30 cellular contexts compared by ENCODE assay signal in the genomic region with DNA sequence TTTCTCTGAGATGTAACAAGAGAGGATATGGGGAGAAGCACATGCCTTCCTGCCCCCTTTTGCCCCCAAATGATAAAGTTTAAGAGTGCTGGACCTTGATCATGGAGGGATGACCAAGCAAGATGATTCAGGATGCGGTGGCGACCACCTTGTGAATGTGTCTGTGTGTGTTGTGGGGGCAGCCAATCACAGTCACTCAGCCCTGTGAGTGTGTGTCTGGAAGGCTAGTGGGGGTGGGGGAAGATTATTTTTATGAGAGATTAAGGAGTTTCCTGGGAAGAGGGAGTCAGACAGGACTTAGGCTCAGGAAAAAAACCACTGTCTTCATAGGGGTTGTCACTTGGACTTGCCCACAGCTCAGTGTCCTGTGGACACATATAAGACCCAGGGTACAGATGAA. TPM values are rescaled to one million over a fixed set of nuclear protein-coding genes. Genes with fewer than 3 reads are reported as not detected.
DNase-seq lines count a peak whose midpoint lies in the region; ATAC-seq, FAIRE-seq and TF ChIP-seq lines count a peak whose summit lies in the region.
"Had no signal": no experiment of that assay in that cellular context is flagged by ENCODE, and none has a peak within 500 bp of the region (broad histone marks: within the 10 kb centered on the region; RNA-seq: fewer than 3 reads in every experiment).

No MANE protein-coding gene starts in this region.

- H3K4me2 ChIP-seq in GM23248 (ENCODE audit: unreplicated experiment) (peak overlapping the region; percentile 45), endothelial cell of umbilical vein (ENCODE audit: insufficient read depth, low read length) (peak overlapping the region; percentile 22), smooth muscle cell (peak overlapping the region; percentile 77)

- H3K9me3 ChIP-seq in GM23248 (ENCODE audit: low read depth) (no peaks in the 10 kb centered on the region), endothelial cell of umbilical vein (replicated peaks; ENCODE audit: control insufficient read depth, insufficient read depth, low read length) (no peaks in the 10 kb centered on the region), smooth muscle cell (replicated peaks; ENCODE audit: low read depth) (no peaks in the 10 kb centered on the region), small intestine (ENCODE audit: control insufficient read depth, low read depth) (no peaks in the 10 kb centered on the region)
- H3K9me3 ChIP-seq in CD4-positive, alpha-beta T cell (ENCODE audit: control insufficient read depth, low read length), result no peaks in the 10 kb centered on the region
- H3K9me3 ChIP-seq: neutrophil, psoas muscle, SJCRH30 had no signal

- H3K9ac ChIP-seq in GM23248, result 0 out of 2 replicates have a peak overlapping the region, but pooled peaks have one; percentile 17
- peak overlapping the region; percentile 46 for H3K9ac ChIP-seq in endothelial cell of umbilical vein (replicated peaks; ENCODE audit: extremely low read depth, insufficient read depth, low read length)
- peak overlapping the region; percentile 88 for H3K9ac ChIP-seq in smooth muscle cell (ENCODE audit: low read depth)

- no peaks in the 10 kb centered on the region for H3K79me2 ChIP-seq in GM23248 (ENCODE audit: insufficient read depth)
- no peaks in the 10 kb centered on the region for H3K79me2 ChIP-seq in endothelial cell of umbilical vein (ENCODE audit: control insufficient read depth, insufficient read depth, low read length)
- no peaks in the 10 kb centered on the region for H3K79me2 ChIP-seq in smooth muscle cell (ENCODE audit: low read depth)

- CTCF ChIA-PET in endothelial cell of umbilical vein (lab: Charles Lee), result no interaction called here
- CTCF ChIA-PET in CD4-positive, alpha-beta T cell (lab: Charles Lee), result no interaction called here

- peaks cover 25% of the 10 kb centered on the region for H3F3A ChIP-seq in GM23248 (ENCODE audit: insufficient read depth)
- H3F3A ChIP-seq in smooth muscle cell (ENCODE audit: low read depth), result peaks cover 8% of the 10 kb centered on the region

- no peak overlapping the region for H3K4me3 Mint-ChIP-seq in CD4-positive, alpha-beta T cell
- H3K4me3 Mint-ChIP-seq: activated naive CD8-positive, alpha-beta T cell; central memory CD8-positive, alpha-beta T cell had no signal

- peak overlapping the region; percentile 23; the same call in 1 of the 2 replicates for H2AFZ ChIP-seq in GM23248
- H2AFZ ChIP-seq in endothelial cell of umbilical vein (ENCODE audit: low read depth, low read length), result peak overlapping the region; percentile 47
- H2AFZ ChIP-seq in smooth muscle cell (ENCODE audit: low read depth), result no peak overlapping the region

- dilution Hi-C loops in endothelial cell of umbilical vein (cut with MboI; ENCODE audit: extremely low pct_ligation_motif_present, low sequenced_read_pairs), result no loop called here

- DNase-seq in GM23248 (peak; percentile 67), RPMI7951 (ENCODE audit: low read depth) (peak; percentile 37), endothelial cell of umbilical vein (ENCODE audit: low read depth, low spot score) (peak; percentile 38), smooth muscle cell (lab: John Stamatoyannopoulos, UW; ENCODE audit: unreplicated experiment) (no peak), small intestine (no peak)
- no peak for DNase-seq in CD4-positive, alpha-beta T cell
- DNase-seq: activated CD4-positive, alpha-beta T cell treated with anti-CD3 and anti-CD28 coated beads, Interleukin-2, amount 50 U/mL, for 48 hours; activated CD8-positive, alpha-beta memory T cell treated with anti-CD3 and anti-CD28 coated beads, Interleukin-2, amount 50 U/mL, for 48 hours; aorta; GOT3; NCI-H1048; NCI-H1694 treated with DMSO at 0.1 percent for 48 hours; NCI-H2171 treated with DMSO at 0.1 percent for 48 hours; NCI-H524; psoas muscle; SJCRH30; stimulated activated CD8-positive, alpha-beta memory T cell treated with anti-CD3 and anti-CD28 coated beads, Interleukin-4, amount 100 ng/mL, for 48 hours; T-helper 1 cell had no signal

- WGBS in GM23248 (ENCODE audit: low coverage in 1 of 2, low lambda C conversion rate in 2 of 2, missing lambda C conversion rate in 2 of 2), 2 experiments, result 0 to 2% methylated on average over 2 of the region's 2 CpGs
- WGBS in smooth muscle cell (ENCODE audit: low lambda C conversion rate), result 56% methylated on average over 2 of the region's 2 CpGs
- 93 to 97% (median 96%) methylated on average over 2 of the region's 2 CpGs for WGBS in small intestine, 3 donors

- H3K36me3 ChIP-seq in GM23248 (ENCODE audit: low read depth) (no peaks in the 10 kb centered on the region), endothelial cell of umbilical vein (ENCODE audit: control insufficient read depth in 2 of 2, extremely low read depth in 1 of 2, insufficient read depth in 2 of 2, low read length in 2 of 2) (no peaks in the 10 kb centered on the region), smooth muscle cell (ENCODE audit: low read depth) (no peaks in the 10 kb centered on the region), small intestine (ENCODE audit: control insufficient read depth in 2 of 2, insufficient read depth in 2 of 2, low read length in 2 of 2) (no peaks in the 10 kb centered on the region)
- H3K36me3 ChIP-seq: neutrophil, SJCRH30 had no signal

- no peaks in the 10 kb centered on the region for H3K9me1 ChIP-seq in endothelial cell of umbilical vein (replicated peaks; ENCODE audit: control insufficient read depth, extremely low read depth, insufficient read depth, low read length)

- ATAC-seq in GM19035 (IDR thresholded peaks at IDR 0.05; ENCODE audit: unreplicated experiment), result no peak
- no peak for ATAC-seq in CD4-positive, alpha-beta T cell (ENCODE audit: poor library complexity)
- ATAC-seq: activated CD4-positive, CD25-positive, alpha-beta regulatory T cell treated with anti-CD3 and anti-CD28 coated beads, Interleukin-2, amount 50 U/mL, for 24 hours; Panc1 had no signal

- no peaks in the 10 kb centered on the region for H3K36me3 Mint-ChIP-seq in CD4-positive, alpha-beta T cell (ENCODE audit: low read depth)
- H3K36me3 Mint-ChIP-seq: activated naive CD8-positive, alpha-beta T cell had no signal

- no peaks in the 10 kb centered on the region for H3K4me1 Mint-ChIP-seq in CD4-positive, alpha-beta T cell (ENCODE audit: low read depth)
- H3K4me1 Mint-ChIP-seq: central memory CD8-positive, alpha-beta T cell had no signal

- no peak overlapping the region for H3K27ac Mint-ChIP-seq in CD4-positive, alpha-beta T cell
- H3K27ac Mint-ChIP-seq: activated naive CD8-positive, alpha-beta T cell; activated T-helper 2 cell treated with anti-CD3 and anti-CD28 coated beads, Interferon-gamma antibody, Interleukin-2, Interleukin-4, amounts not matched to agents 10 μg/mL and 5 μg/mL and 100 μg/mL, durations not matched to agents 14 hours and 24 hours and 36 hours had no signal

- H4K20me1 ChIP-seq in GM23248 (ENCODE audit: insufficient read depth), result no peaks in the 10 kb centered on the region
- no peaks in the 10 kb centered on the region for H4K20me1 ChIP-seq in endothelial cell of umbilical vein (replicated peaks; ENCODE audit: control insufficient read depth, extremely low read depth, insufficient read depth, low read length)
- H4K20me1 ChIP-seq in smooth muscle cell (ENCODE audit: low read depth), result no peaks in the 10 kb centered on the region

- peak overlapping the region; percentile 66 for H3K27ac ChIP-seq in GM23248
- H3K27ac ChIP-seq in endothelial cell of umbilical vein (ENCODE audit: insufficient read depth, low read depth, low read length), result peak overlapping the region; percentile 82
- peak overlapping the region; percentile 97 for H3K27ac ChIP-seq in smooth muscle cell (ENCODE audit: low read depth)
- no peak overlapping the region for H3K27ac ChIP-seq in CD4-positive, alpha-beta T cell (ENCODE audit: low read depth, low read length)
- no peak overlapping the region for H3K27ac ChIP-seq in small intestine (ENCODE audit: low read depth in 1 of 2, low read length in 1 of 2)
- H3K27ac ChIP-seq: neutrophil, psoas muscle, SJCRH30 had no signal

- in situ Hi-C loops in GM23248 (cut with MboI), result no loop called here

- no TSS peak for BruUV-seq in endothelial cell of umbilical vein (replicated peaks; lab: Mats Ljungman, UMichigan)

- intact Hi-C loops in endothelial cell of umbilical vein (cut with micrococcal nuclease), result loop anchor here (1.0 kb wide), 1 partner anchor 139 kb away; no protein-coding TSS in a partner anchor
- intact Hi-C loops in CD4-positive, alpha-beta T cell (cut with DNase I, micrococcal nuclease), result no loop called here

- no peak for TF ChIP-seq POLR2A in endothelial cell of umbilical vein (IDR thresholded peaks at IDR 0.05; ENCODE audit: low read depth, low read length)

- H3K27me3 ChIP-seq in GM23248 (replicated peaks; ENCODE audit: insufficient read depth) (no peaks in the 10 kb centered on the region), endothelial cell of umbilical vein (ENCODE audit: control insufficient read depth in 2 of 2, insufficient read depth in 2 of 2, low read length in 2 of 2) (no peaks in the 10 kb centered on the region), smooth muscle cell (ENCODE audit: low read depth) (no peaks in the 10 kb centered on the region), small intestine (ENCODE audit: control insufficient read depth in 2 of 2, insufficient read depth in 2 of 2, low read length in 2 of 2) (no peaks in the 10 kb centered on the region)
- no peaks in the 10 kb centered on the region for H3K27me3 ChIP-seq in CD4-positive, alpha-beta T cell (ENCODE audit: control insufficient read depth, insufficient read depth, low read length)
- H3K27me3 ChIP-seq: neutrophil had no signal

- H3K4me3 ChIP-seq in GM23248 (0 out of 2 replicates have a peak overlapping the region, but pooled peaks have one; percentile 4), endothelial cell of umbilical vein (replicated peaks in 1 of 3; ENCODE audit: insufficient read depth in 1 of 3, low read depth in 1 of 3, low read length in 3 of 3) (no peak overlapping the region), smooth muscle cell (no peak overlapping the region), small intestine (ENCODE audit: low read depth in 1 of 2, low read length in 2 of 2) (no peak overlapping the region)
- H3K4me3 ChIP-seq: psoas muscle, SJCRH30 had no signal

- H3K9me2 ChIP-seq in GM23248 (ENCODE audit: insufficient read depth), result no peaks in the 10 kb centered on the region

- POLR2A ChIA-PET in endothelial cell of umbilical vein (lab: Charles Lee), result no interaction called here
- POLR2A ChIA-PET in CD4-positive, alpha-beta T cell (lab: Charles Lee), result no interaction called here

- TF ChIP-seq CTCF in endothelial cell of umbilical vein (IDR thresholded peaks at IDR 0.05; ENCODE audit: extremely low read depth in 1 of 2, insufficient read depth in 1 of 2, low read depth in 1 of 2, low read length in 2 of 2) (no peak), smooth muscle cell (IDR thresholded peaks at IDR 0.05; ENCODE audit: borderline replicate concordance, insufficient read depth, poor library complexity, severe bottlenecking) (no peak)
- TF ChIP-seq CTCF in CD4-positive, alpha-beta T cell (IDR thresholded peaks at IDR 0.05), result no peak

- FAIRE-seq in endothelial cell of umbilical vein (lab: Jason Lieb, UNC) (no peak), small intestine (lab: Jason Lieb, UNC) (no peak)
- FAIRE-seq: D721Med, GM12892, islet of Langerhans had no signal

- H3K27me3 Mint-ChIP-seq in CD4-positive, alpha-beta T cell, result no peaks in the 10 kb centered on the region
- H3K27me3 Mint-ChIP-seq: activated naive CD8-positive, alpha-beta T cell had no signal

- no peaks in the 10 kb centered on the region for H3K9me3 Mint-ChIP-seq in CD4-positive, alpha-beta T cell
- H3K9me3 Mint-ChIP-seq: activated T-helper 2 cell treated with anti-CD3 and anti-CD28 coated beads, Interferon-gamma antibody, Interleukin-2, Interleukin-4, amounts not matched to agents 10 μg/mL and 5 μg/mL and 100 μg/mL, durations not matched to agents 14 hours and 24 hours and 36 hours had no signal

- peaks cover 38% of the 10 kb centered on the region for H3K4me1 ChIP-seq in GM23248 (ENCODE audit: insufficient read depth)
- peaks cover 17% of the 10 kb centered on the region for H3K4me1 ChIP-seq in endothelial cell of umbilical vein (ENCODE audit: control insufficient read depth, extremely low read depth, insufficient read depth, low read length)
- no peaks in the 10 kb centered on the region for H3K4me1 ChIP-seq in smooth muscle cell (ENCODE audit: low read depth)
- no peaks in the 10 kb centered on the region for H3K4me1 ChIP-seq in small intestine (ENCODE audit: control insufficient read depth in 2 of 2, insufficient read depth in 1 of 2, low read depth in 1 of 2, low read length in 1 of 2)
- H3K4me1 ChIP-seq: SJCRH30 had no signal

RNA-seq across cellular contexts. Expression of a gene that starts 57.8 kb away (rescaled TPM):
- 0.51 and 0.76 TPM in 2 replicates for total RNA-seq in GM23248 (2014; rRNA removed; shearing (Covaris generic))
- 0.39 and 0.65 TPM in 2 replicates for polyA plus RNA-seq in GM23248 (2016; fragmentation: Nextera tagmentation; extraction: Ambion mirVana)
- total RNA-seq in RPMI7951 (2014; rRNA removed; shearing (Covaris generic)), result not detected in 2 replicates
- not detected in 2 replicates for total RNA-seq in endothelial cell of umbilical vein
- not detected in 2 replicates for polyA plus RNA-seq in endothelial cell of umbilical vein
- not detected in 2 replicates for polyA plus RNA-seq in endothelial cell of umbilical vein (2011; cell fraction: cytosol; rRNA removed)
- polyA plus RNA-seq in endothelial cell of umbilical vein (2011; cell fraction: nucleus; rRNA removed), result not detected in 2 replicates
- not detected in 2 replicates for polyA plus RNA-seq in endothelial cell of umbilical vein (2012)
- not detected in 2 replicates for polyA minus RNA-seq in endothelial cell of umbilical vein
- not detected for polyA minus RNA-seq in endothelial cell of umbilical vein (2011; cell fraction: cytosol; rRNA and poly(A)+ RNA removed)
- not detected in 2 replicates for polyA minus RNA-seq in endothelial cell of umbilical vein (2011; cell fraction: nucleus; rRNA and poly(A)+ RNA removed)
- total RNA-seq in smooth muscle cell, result 0.09 TPM in 2 replicates
- polyA plus RNA-seq in smooth muscle cell, result 0.07 and 0.08 TPM in 2 replicates
- not detected for total RNA-seq in CD4-positive, alpha-beta T cell
- under 1 TPM in 1 of 3 donors, not detected in 2; 0.48 TPM for polyA plus RNA-seq in small intestine
- total RNA-seq: activated T-helper 2 cell treated with anti-CD3 and anti-CD28 coated beads, Interferon-gamma antibody, Interleukin-2, Interleukin-4, amounts not matched to agents 10 μg/mL and 5 μg/mL and 100 μg/mL, durations not matched to agents 14 hours and 24 hours and 36 hours; dermis microvascular lymphatic vessel endothelial cell; SJCRH30 had no signal
- polyA plus RNA-seq: liver had no signal

Comparison
In these comparisons a context has a peak if more than half of its experiments do, and no peak if none do; other contexts are left out.
1. DNase-seq: peak in GM23248 (single experiment), RPMI7951 (single experiment) and endothelial cell of umbilical vein (single experiment); none in smooth muscle cell (single experiment), CD4-positive, alpha-beta T cell (0 of 10) and small intestine (single experiment).
2. H3K27ac ChIP-seq: peak in GM23248 (single experiment), endothelial cell of umbilical vein (single experiment) and smooth muscle cell (single experiment); none in CD4-positive, alpha-beta T cell (single experiment) and small intestine (0 of 2).
3. H3K4me2 ChIP-seq: peak in every context shown above with its lines; median percentile 77 in smooth muscle cell; 45 in GM23248; 22 in endothelial cell of umbilical vein.
4. H3K9ac ChIP-seq: peak in every context shown above with its lines; median percentile 88 in smooth muscle cell; 46 in endothelial cell of umbilical vein; 17 in GM23248.